ENCODE assay signal across 8 cellular contexts in the genomic region with DNA sequence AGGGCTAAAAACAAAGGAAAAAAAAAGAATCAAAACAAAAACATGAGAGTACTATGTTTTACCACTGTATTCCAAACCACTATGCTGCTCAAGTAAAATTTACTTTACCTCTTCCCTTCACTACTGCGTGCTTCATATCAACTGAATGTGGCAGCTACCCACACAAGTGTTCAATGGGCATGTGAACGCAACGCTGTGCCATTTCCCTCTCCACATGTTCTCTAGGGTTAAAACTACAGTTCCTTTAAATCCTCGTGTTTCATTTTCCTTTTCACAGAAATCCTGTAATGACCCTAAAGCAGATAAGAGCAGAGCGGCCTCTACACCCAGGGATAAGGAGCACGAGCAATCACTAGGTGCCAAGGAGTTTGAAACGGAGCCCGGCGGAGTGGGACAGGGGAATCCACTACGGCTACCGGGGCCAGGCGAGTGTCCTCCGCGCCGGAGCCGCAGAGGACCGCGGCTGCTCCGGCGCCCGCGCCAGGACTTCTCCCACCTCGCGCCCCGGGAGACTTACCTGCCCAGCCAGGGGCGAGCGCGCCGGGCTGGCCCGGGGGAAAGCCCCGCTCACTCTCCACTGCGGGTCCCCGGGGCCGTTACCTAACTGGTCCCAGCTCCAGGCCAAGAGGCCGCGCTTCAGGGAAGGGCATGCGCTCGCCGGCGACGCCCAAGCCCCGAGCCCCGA. TPM values are rescaled to one million over a fixed set of nuclear protein-coding genes. Genes with fewer than 3 reads are reported as not detected.
DNase-seq lines count a peak whose midpoint lies in the region; ATAC-seq and TF ChIP-seq lines count a peak whose summit lies in the region.

No MANE protein-coding gene starts in this region.

- peaks cover 2% of the 10 kb centered on the region for H3K27me3 Mint-ChIP-seq in neural progenitor cell (ENCODE audit: insufficient read depth, low read depth)

- H3K36me3 ChIP-seq in ACC112 (ENCODE audit: insufficient read depth, low read length) (0 out of 2 replicates have a peak, but pooled peaks cover 7% of the 10 kb centered on the region), neural progenitor cell (no peaks in the 10 kb centered on the region), thoracic aorta (no peaks in the 10 kb centered on the region)

- no peaks in the 10 kb centered on the region for H3K9me3 Mint-ChIP-seq in neural progenitor cell

- in situ Hi-C loops in GM18951 (cut with MboI; ENCODE audit: low sequenced_read_pairs, unreplicated experiment) = no loop called here

- peak; percentile 5 for ATAC-seq in HG03521 (IDR thresholded peaks at IDR 0.05; ENCODE audit: unreplicated experiment)
- no peak for ATAC-seq in thoracic aorta (ENCODE audit: insufficient number of reproducible peaks, low FRiP score, low read depth)

- peaks cover 27% of the 10 kb centered on the region for H3F3A ChIP-seq in neural progenitor cell (ENCODE audit: low read depth)

- H3K9me3 ChIP-seq in neural progenitor cell (ENCODE audit: low read depth) = no peaks in the 10 kb centered on the region
- H3K9me3 ChIP-seq in thoracic aorta = no peaks in the 10 kb centered on the region

- peak; percentile 36 for TF ChIP-seq POLR2A in GM18951 (IDR thresholded peaks at IDR 0.05; ENCODE audit: extremely low read depth, insufficient read depth, insufficient read length)

- H3K27ac Mint-ChIP-seq in neural progenitor cell = peak overlapping the region; percentile 50

- peaks cover 58% of the 10 kb centered on the region for H3K79me2 ChIP-seq in ACC112 (ENCODE audit: control insufficient read depth, insufficient read depth, low read length, unreplicated experiment)
- H3K79me2 ChIP-seq in neural progenitor cell (ENCODE audit: low read depth) = peaks cover 52% of the 10 kb centered on the region

- H3K27me3 ChIP-seq in ACC112 (ENCODE audit: insufficient read depth, low read length) = no peaks in the 10 kb centered on the region
- H3K27me3 ChIP-seq in neural progenitor cell = no peaks in the 10 kb centered on the region
- no peaks in the 10 kb centered on the region for H3K27me3 ChIP-seq in thoracic aorta (replicated peaks; ENCODE audit: insufficient read depth)

- peak overlapping the region; percentile 55 for H3K9ac ChIP-seq in neural progenitor cell

- H3K4me1 Mint-ChIP-seq in neural progenitor cell = peaks cover 17% of the 10 kb centered on the region

- peak overlapping the region; percentile 99 for H3K4me3 ChIP-seq in ACC112 (ENCODE audit: low read depth, low read length)
- peak overlapping the region; percentile 90 for H3K4me3 ChIP-seq in neural progenitor cell
- peak overlapping the region; percentile 75 for H3K4me3 ChIP-seq in thoracic aorta

- H2AFZ ChIP-seq in ACC112 (ENCODE audit: low read length, unreplicated experiment) = no peak overlapping the region
- peak overlapping the region; percentile 60 for H2AFZ ChIP-seq in neural progenitor cell (replicated peaks)

- H3K27ac ChIP-seq in ACC112 (ENCODE audit: low read depth, low read length) = peak overlapping the region; percentile 89
- peak overlapping the region; percentile 98 for H3K27ac ChIP-seq in neural progenitor cell
- peak overlapping the region; percentile 81 to 93 for H3K27ac ChIP-seq in thoracic aorta

- H3K4me1 ChIP-seq in ACC112 (ENCODE audit: control insufficient read depth, insufficient read depth, low read length, unreplicated experiment) (peaks cover 29% of the 10 kb centered on the region), neural progenitor cell (peaks cover 32% of the 10 kb centered on the region), thoracic aorta (ENCODE audit: control insufficient read depth in 1 of 2, low read depth in 2 of 2) (peaks cover 26 to 31% of the 10 kb centered on the region in 2 donors)

- DNase-seq in OCI-M1 (lab: John Stamatoyannopoulos, UW) (peak; percentile 79), foreskin melanocyte (peak; percentile 50), neural progenitor cell (ENCODE audit: low spot score) (no peak), thoracic aorta (ENCODE audit: low spot score) (no peak)
- DNase-seq in activated naive CD4-positive, alpha-beta T cell (lab: John Stamatoyannopoulos, UW) = peak; percentile 8 to 42 (median 24)

- TF ChIP-seq CTCF in neural progenitor cell (IDR thresholded peaks at IDR 0.05) = no peak
- TF ChIP-seq CTCF in thoracic aorta (IDR thresholded peaks at IDR 0.05) = no peak

- peaks cover 47% of the 10 kb centered on the region for H4K20me1 ChIP-seq in neural progenitor cell (ENCODE audit: low read depth)

- peak overlapping the region; percentile 92 for H3K4me2 ChIP-seq in neural progenitor cell

- H3K36me3 Mint-ChIP-seq in neural progenitor cell = peaks cover 12% of the 10 kb centered on the region

- H3K4me3 Mint-ChIP-seq in neural progenitor cell = peak overlapping the region; percentile 94

RNA-seq across cellular contexts. Expression of gene NAMPT, which starts 0.8 kb away (rescaled TPM):
- total RNA-seq in neural progenitor cell (ENCODE audit: low replicate concordance) (84.8 and 143 TPM in 2 replicates), thoracic aorta (1,000 to 10,000 TPM in 1 of 2 donors, 100 to 1,000 TPM in 1; 274 to 1,075 TPM)

Comparison
In these comparisons a context has a peak if more than half of its experiments do, and no peak if none do; other contexts are left out.
1. DNase-seq: peak in OCI-M1 (single experiment), activated naive CD4-positive, alpha-beta T cell (4 of 4) and foreskin melanocyte (single experiment); none in neural progenitor cell (single experiment) and thoracic aorta (single experiment).
2. Peak in every context shown above with its lines, with median percentiles within 50 percentile points of each other: H3K27ac ChIP-seq and H3K4me3 ChIP-seq.